Comparison of ENCODE assay signal across 10 cellular contexts in the genomic region with DNA sequence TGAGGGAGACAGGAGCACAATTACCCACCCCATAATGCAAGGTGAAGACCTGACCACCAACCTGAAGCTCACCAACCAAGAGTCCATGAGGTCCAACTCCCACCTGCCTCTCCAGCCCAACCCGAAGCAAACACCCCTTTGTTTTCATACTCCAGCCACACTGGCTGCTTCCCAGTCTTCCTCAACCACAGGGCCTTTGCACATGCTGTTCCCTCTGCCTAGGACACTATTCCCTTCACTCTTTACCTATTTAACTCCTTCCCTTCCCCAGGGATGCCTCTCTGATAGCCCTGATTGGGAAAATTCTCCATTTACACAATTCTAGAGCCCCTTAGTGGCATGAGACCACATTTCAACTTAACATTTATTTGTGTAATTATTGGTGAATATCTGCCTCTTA.
"Had no signal": no experiment of that assay in that cellular context is flagged by ENCODE, and none has a peak within 500 bp of the region (broad histone marks: within the 10 kb centered on the region; RNA-seq: fewer than 3 reads in every experiment).

No MANE protein-coding gene starts in this region.

- H3K4me3 ChIP-seq: GM23248 had no signal

- H3K27ac ChIP-seq: GM23248, KMS-11 had no signal

- FAIRE-seq: H54, HTR-8/SVneo had no signal

- H2AFZ ChIP-seq: GM23248 had no signal

- DNase-seq: GM23248, GOT3, H9, HCEC 1CT, HFFc6, IMR-90, KBM-7 had no signal

- H3K9ac ChIP-seq: GM23248, KMS-11 had no signal

- H3K27ac Mint-ChIP-seq: HFFc6 had no signal

- H3K4me2 ChIP-seq: KMS-11 had no signal

- H3K4me3 Mint-ChIP-seq: H9, HFFc6 had no signal
